Comparison of ENCODE assay signal across 8 cellular contexts in genomic region chr19:49150106-49150943, GRCh38. TPM values are rescaled to one million over a fixed set of nuclear protein-coding genes. Genes with fewer than 3 reads are reported as not detected.
A peak's percentile ranks its signal among the peaks of the same experiment; 100 is the strongest.
DNase-seq lines count a peak whose midpoint lies in the region; ATAC-seq lines count a peak whose summit lies in the region.

No MANE protein-coding gene starts in this region.

- H3K27me3 Mint-ChIP-seq in T-helper 2 cell treated with Interferon-gamma antibody and Interleukin-4, amounts not matched to agents 5 μg/mL and 100 μg/mL, for 36 hours (ENCODE audit: low read depth) = peaks cover 66% of the 10 kb centered on the region
- H3K27me3 Mint-ChIP-seq in central memory CD8-positive, alpha-beta T cell = peaks cover 95% of the 10 kb centered on the region

- peaks cover 24% of the 10 kb centered on the region for H3K4me1 Mint-ChIP-seq in T-helper 2 cell treated with Interferon-gamma antibody and Interleukin-4, amounts not matched to agents 5 μg/mL and 100 μg/mL, for 36 hours (ENCODE audit: low read depth)
- peaks cover 42% of the 10 kb centered on the region for H3K4me1 Mint-ChIP-seq in central memory CD8-positive, alpha-beta T cell

- H3K9me3 Mint-ChIP-seq in T-helper 2 cell treated with Interferon-gamma antibody and Interleukin-4, amounts not matched to agents 5 μg/mL and 100 μg/mL, for 36 hours = no peaks in the 10 kb centered on the region
- peaks cover 8% of the 10 kb centered on the region for H3K9me3 Mint-ChIP-seq in central memory CD8-positive, alpha-beta T cell

- H3K36me3 Mint-ChIP-seq in T-helper 2 cell treated with Interferon-gamma antibody and Interleukin-4, amounts not matched to agents 5 μg/mL and 100 μg/mL, for 36 hours (ENCODE audit: low read depth) = no peaks in the 10 kb centered on the region
- H3K36me3 Mint-ChIP-seq in central memory CD8-positive, alpha-beta T cell (ENCODE audit: insufficient read depth) = peaks cover 7% of the 10 kb centered on the region

- ATAC-seq in central memory CD8-positive, alpha-beta T cell (replicated peaks; ENCODE audit: extremely low read depth, poor library complexity, severe bottlenecking) = no peak
- ATAC-seq in sciatic nerve = peak; percentile 82
- no peak for ATAC-seq in HG03442 (IDR thresholded peaks at IDR 0.05; ENCODE audit: unreplicated experiment)

- H3K27ac Mint-ChIP-seq in T-helper 2 cell treated with Interferon-gamma antibody and Interleukin-4, amounts not matched to agents 5 μg/mL and 100 μg/mL, for 36 hours = no peak overlapping the region
- H3K27ac Mint-ChIP-seq in central memory CD8-positive, alpha-beta T cell (ENCODE audit: low read depth) = no peak overlapping the region

- peak; percentile 67 for DNase-seq in stimulated activated CD4-positive, alpha-beta T cell treated with anti-CD3 and anti-CD28 coated beads, Interleukin-15, amount 100 ng/mL, for 24 hours
- no peak for DNase-seq in stimulated activated CD4-positive, alpha-beta T cell treated with anti-CD3 and anti-CD28 coated beads, Interleukin-1b, Interleukin-23, amount 100 ng/mL, for 48 hours
- DNase-seq in NCI-H2029 (lab: John Stamatoyannopoulos, UW) = peak; percentile 92
- peak; percentile 44 for DNase-seq in T-helper 2 cell treated with Interferon-gamma antibody and Interleukin-4, amounts not matched to agents 5 μg/mL and 100 μg/mL, for 36 hours (ENCODE audit: low spot score)
- no peak for DNase-seq in central memory CD8-positive, alpha-beta T cell (ENCODE audit: low spot score in 2 of 2)
- DNase-seq in iPS-NIHi11 (ENCODE audit: low spot score) = peak; percentile 79
- DNase-seq in sciatic nerve (ENCODE audit: low spot score) = peak; percentile 87

- intact Hi-C loops in sciatic nerve (cut with DNase I) = no loop called here

- peak overlapping the region; percentile 82 for H3K4me3 Mint-ChIP-seq in T-helper 2 cell treated with Interferon-gamma antibody and Interleukin-4, amounts not matched to agents 5 μg/mL and 100 μg/mL, for 36 hours
- H3K4me3 Mint-ChIP-seq in central memory CD8-positive, alpha-beta T cell = peak overlapping the region; percentile 78

RNA-seq across cellular contexts. Expression of gene HRC, which starts 4.9 kb away (rescaled TPM):
- 5.1 TPM for total RNA-seq in sciatic nerve

RNA-seq across cellular contexts. Expression of gene TRPM4, which starts 7.3 kb away (rescaled TPM):
- 32.5 TPM for total RNA-seq in sciatic nerve

RNA-seq across cellular contexts. Expression of gene PPFIA3, which starts 31.0 kb away (rescaled TPM):
- total RNA-seq in sciatic nerve = 6.3 TPM

RNA-seq across cellular contexts. Expression of gene C19orf73, which starts 31.4 kb away (rescaled TPM):
- 0.67 TPM for total RNA-seq in sciatic nerve

RNA-seq across cellular contexts. Expression of gene LIN7B, which starts 36.2 kb away (rescaled TPM):
- total RNA-seq in sciatic nerve = 9.8 TPM

Comparison
In these comparisons a context has a peak if more than half of its experiments do, and no peak if none do; other contexts are left out.
1. DNase-seq: peak in stimulated activated CD4-positive, alpha-beta T cell treated with anti-CD3 and anti-CD28 coated beads, Interleukin-15, amount 100 ng/mL, for 24 hours (single experiment), NCI-H2029 (single experiment), T-helper 2 cell treated with Interferon-gamma antibody and Interleukin-4, amounts not matched to agents 5 μg/mL and 100 μg/mL, for 36 hours (single experiment), iPS-NIHi11 (single experiment) and sciatic nerve (single experiment); none in stimulated activated CD4-positive, alpha-beta T cell treated with anti-CD3 and anti-CD28 coated beads, Interleukin-1b, Interleukin-23, amount 100 ng/mL, for 48 hours (single experiment) and central memory CD8-positive, alpha-beta T cell (0 of 2).